In genomic region chr5:150778517-150779396, GRCh38 we compare ENCODE assay signal across 8 cellular contexts. TPM values are rescaled to one million over a fixed set of nuclear protein-coding genes. Genes with fewer than 3 reads are reported as not detected.
DNase-seq lines count a peak whose midpoint lies in the region; ATAC-seq and TF ChIP-seq lines count a peak whose summit lies in the region.

A gene with protein sequence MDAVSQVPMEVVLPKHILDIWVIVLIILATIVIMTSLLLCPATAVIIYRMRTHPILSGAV (plus strand): TSS chr5:150778757. CDS start chr5:150795441, 16,684 bp downstream.

- H3K4me3 ChIP-seq in gastroesophageal sphincter (peak within 1 kb of the TSS; percentile 75 to 82), neuron (ENCODE audit: low read length) (peak within 1 kb of the TSS; percentile 76)

- peak within 1 kb of the TSS; percentile 97 for H3K4me3 Mint-ChIP-seq in type B pancreatic cell

- peak; percentile 87 to 94 for TF ChIP-seq POLR2A in gastroesophageal sphincter (IDR thresholded peaks at IDR 0.05)

- H3K27me3 Mint-ChIP-seq in type B pancreatic cell: no peaks in the 10 kb centered on the region

- H3K4me1 Mint-ChIP-seq in type B pancreatic cell (ENCODE audit: unreplicated experiment): peaks cover 30% of the 10 kb centered on the region

- H3K36me3 Mint-ChIP-seq in type B pancreatic cell: no peaks in the 10 kb centered on the region

- in situ Hi-C loops in SK-MEL-5 (cut with HindIII; ENCODE audit: low pct_unique_long_range_greater_than_20kb, low sequenced_read_pairs): no loop called here

- H3K27me3 ChIP-seq in gastroesophageal sphincter: no peaks in the 10 kb centered on the region
- H3K27me3 ChIP-seq in neuron (ENCODE audit: insufficient read depth, low read length): no peaks in the 10 kb centered on the region

- peak in 2 of 3 experiments; percentile 52 to 55 for DNase-seq in NCI-H1417 (lab: John Stamatoyannopoulos, UW)
- DNase-seq in NCI-H1417 treated with DMSO at 0.1 percent for 48 hours (lab: John Stamatoyannopoulos, UW): no peak
- DNase-seq in SK-MEL-5 (ENCODE audit: low read depth, low spot score): peak; percentile 55
- DNase-seq in activated naive CD4-positive, alpha-beta T cell treated with Interleukin-2 at 50 U/mL for 16 hours: peak; percentile 71
- peak; percentile 81 for DNase-seq in type B pancreatic cell (ENCODE audit: extremely low spot score, unreplicated experiment)

- ATAC-seq in HG03457 (IDR thresholded peaks at IDR 0.05; ENCODE audit: unreplicated experiment): peak; percentile 21
- ATAC-seq in gastroesophageal sphincter: peak; percentile 83

- H3K27ac Mint-ChIP-seq in type B pancreatic cell: peak within 1 kb of the TSS; percentile 85

- H3K4me1 ChIP-seq in gastroesophageal sphincter (peaks cover 25 to 55% (median 36%) of the 10 kb centered on the region in 3 donors), neuron (ENCODE audit: insufficient read depth, low read length) (peaks cover 10% of the 10 kb centered on the region)

- H3K9me3 ChIP-seq in gastroesophageal sphincter: no peaks in the 10 kb centered on the region
- no peaks in the 10 kb centered on the region for H3K9me3 ChIP-seq in neuron (ENCODE audit: low read length)

- WGBS in gastroesophageal sphincter (ENCODE audit: low coverage in 1 of 2), 2 donors: 2% methylated on average over 19 of the region's 59 CpGs; no CpG with 5 or more reads in 1 of the 2 donors

- peak within 1 kb of the TSS; percentile 92 to 96 (median 95) for H3K27ac ChIP-seq in gastroesophageal sphincter

- TF ChIP-seq CTCF in gastroesophageal sphincter (IDR thresholded peaks at IDR 0.05) (peak in 3 of 4 experiments; percentile 21 to 70 (median 34)), type B pancreatic cell (conservative IDR thresholded peaks at IDR 0.05) (peak; percentile 49)

- no peak for TF ChIP-seq EP300 in gastroesophageal sphincter (IDR thresholded peaks at IDR 0.05)

- H3K36me3 ChIP-seq in gastroesophageal sphincter (no peaks in the 10 kb centered on the region), neuron (ENCODE audit: insufficient read depth, low read length) (no peaks in the 10 kb centered on the region)

- peak within 1 kb of the TSS; percentile 58 for H2AFZ ChIP-seq in neuron (ENCODE audit: low read depth, low read length)

- no peaks in the 10 kb centered on the region for H3K9me3 Mint-ChIP-seq in type B pancreatic cell

RNA-seq across cellular contexts. Expression of the gene that starts here (rescaled TPM):
- 6.9 and 9.5 TPM in 2 replicates for total RNA-seq in SK-MEL-5 (2014; rRNA removed; shearing (Covaris generic))
- polyA plus RNA-seq in SK-MEL-5 (2015; cell fraction: cytosol; rRNA removed): 11.4 and 14.6 TPM in 2 replicates
- 2.0 and 5.3 TPM in 2 replicates for polyA plus RNA-seq in SK-MEL-5 (2015; cell fraction: nucleus; rRNA removed)
- 10 to 100 TPM; 35.9 to 58.3 (median 47.9) TPM for total RNA-seq in gastroesophageal sphincter
- 8.2 and 11.0 TPM in 2 replicates for total RNA-seq in type B pancreatic cell (ENCODE audit: low replicate concordance)
